ENCODE assay signal across 9 cellular contexts in genomic region chr1:205568469-205569361, GRCh38.
DNase-seq lines count a peak whose midpoint lies in the region; ATAC-seq and TF ChIP-seq lines count a peak whose summit lies in the region.
"Had no signal": no experiment of that assay in that cellular context is flagged by ENCODE, and none has a peak within 500 bp of the region (broad histone marks: within the 10 kb centered on the region; RNA-seq: fewer than 3 reads in every experiment).

No MANE protein-coding gene starts in this region.

- H3K36me3 ChIP-seq in kidney epithelial cell (ENCODE audit: control insufficient read depth, insufficient read depth, low read length), result no peaks in the 10 kb centered on the region
- H3K36me3 ChIP-seq: neutrophil had no signal

- peak overlapping the region; percentile 15 for H3K4me3 ChIP-seq in kidney epithelial cell (ENCODE audit: low read depth, low read length)

- DNase-seq in DMS53 (lab: John Stamatoyannopoulos, UW) (peak; percentile 70), DMS53 treated with DMSO at 0.1 percent for 48 hours (lab: John Stamatoyannopoulos, UW; ENCODE audit: unreplicated experiment) (no peak), amniotic epithelial cell (ENCODE audit: low read depth) (peak; percentile 7), kidney epithelial cell (ENCODE audit: low read depth) (no peak), SK-N-DZ (ENCODE audit: low spot score) (no peak), SW480 (ENCODE audit: low spot score) (no peak)
- DNase-seq in stimulated activated naive CD8-positive, alpha-beta T cell treated with anti-CD3 and anti-CD28 coated beads, Interleukin-15, Interleukin-2, amounts not matched to agents 100 U/mL and 50 U/mL, for 24 hours, result peak; percentile 19

- ATAC-seq in stimulated activated naive CD8-positive, alpha-beta T cell treated with anti-CD3 and anti-CD28 coated beads, Interleukin-15, Interleukin-2, amounts not matched to agents 100 U/mL and 50 U/mL, for 24 hours, result no peak
- ATAC-seq in HG03095 (IDR thresholded peaks at IDR 0.05; ENCODE audit: unreplicated experiment), result no peak

- peak; percentile 20 for TF ChIP-seq CTCF in kidney epithelial cell (IDR thresholded peaks at IDR 0.05; ENCODE audit: insufficient read depth, low read length, poor library complexity, severe bottlenecking)

- peaks cover 65% of the 10 kb centered on the region for H3K27me3 ChIP-seq in kidney epithelial cell (ENCODE audit: control insufficient read depth, insufficient read depth, low read length)

Comparison
In these comparisons a context has a peak if more than half of its experiments do, and no peak if none do; other contexts are left out.
1. DNase-seq: peak in DMS53 (single experiment), amniotic epithelial cell (single experiment) and stimulated activated naive CD8-positive, alpha-beta T cell treated with anti-CD3 and anti-CD28 coated beads, Interleukin-15, Interleukin-2, amounts not matched to agents 100 U/mL and 50 U/mL, for 24 hours (single experiment); none in DMS53 treated with DMSO at 0.1 percent for 48 hours (single experiment), kidney epithelial cell (single experiment), SK-N-DZ (single experiment) and SW480 (single experiment).